ENCODE assay signal across 20 cellular contexts in the genomic region with DNA sequence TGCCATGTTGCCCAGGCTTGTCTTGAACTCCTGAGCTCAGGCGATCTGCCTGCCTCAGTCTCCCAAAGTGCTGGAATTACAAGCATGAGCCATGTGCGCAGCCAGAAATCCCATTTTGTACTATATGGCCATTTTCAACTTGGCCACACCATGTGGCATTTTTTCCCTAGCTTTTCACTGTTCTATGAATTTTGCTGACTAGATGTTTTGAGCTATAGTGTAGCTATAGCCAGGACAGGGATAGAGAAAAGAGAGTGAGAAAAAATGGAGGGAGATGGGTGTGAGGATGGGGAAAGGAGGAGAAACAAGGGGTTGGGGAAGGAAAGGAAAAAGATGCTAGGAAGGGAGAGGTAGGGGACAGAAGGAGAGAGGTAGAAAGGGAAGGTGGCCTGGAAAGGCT. TPM values are rescaled to one million over a fixed set of nuclear protein-coding genes. Genes with fewer than 3 reads are reported as not detected.
DNase-seq lines count a peak whose midpoint lies in the region; ATAC-seq and TF ChIP-seq lines count a peak whose summit lies in the region.
"Had no signal": no experiment of that assay in that cellular context is flagged by ENCODE, and none has a peak within 500 bp of the region (broad histone marks: within the 10 kb centered on the region; RNA-seq: fewer than 3 reads in every experiment).

No MANE protein-coding gene starts in this region.

- H3K36me3 ChIP-seq in suprapubic skin (peaks cover 62% of the 10 kb centered on the region), esophagus squamous epithelium (peaks cover 0 to 91% (median 3%) of the 10 kb centered on the region in 3 donors)

- TF ChIP-seq POLR2A in suprapubic skin (IDR thresholded peaks at IDR 0.05) = no peak
- TF ChIP-seq POLR2A in esophagus squamous epithelium (IDR thresholded peaks at IDR 0.05) = no peak

- H3K4me1 Mint-ChIP-seq in activated naive CD8-positive, alpha-beta T cell (ENCODE audit: low read depth) = no peaks in the 10 kb centered on the region
- peaks cover 2% of the 10 kb centered on the region for H3K4me1 Mint-ChIP-seq in activated naive CD8-positive, alpha-beta T cell treated with anti-CD3 and anti-CD28 coated beads for 36 hours
- no peaks in the 10 kb centered on the region for H3K4me1 Mint-ChIP-seq in WTC11
- H3K4me1 Mint-ChIP-seq in mesothelial cell of epicardium = no peaks in the 10 kb centered on the region
- H3K4me1 Mint-ChIP-seq: CD8-positive, alpha-beta memory T cell had no signal

- WGBS in suprapubic skin = 100% methylated on average over 2 of the region's 2 CpGs
- 95 to 100% methylated on average over 2 of the region's 2 CpGs for WGBS in esophagus squamous epithelium, 2 donors

- H3K9me3 Mint-ChIP-seq in activated naive CD8-positive, alpha-beta T cell (ENCODE audit: low read depth) = no peaks in the 10 kb centered on the region
- H3K9me3 Mint-ChIP-seq in activated naive CD8-positive, alpha-beta T cell treated with anti-CD3 and anti-CD28 coated beads for 36 hours = no peaks in the 10 kb centered on the region
- peaks cover 14% of the 10 kb centered on the region for H3K9me3 Mint-ChIP-seq in WTC11
- H3K9me3 Mint-ChIP-seq in mesothelial cell of epicardium = peaks cover 10% of the 10 kb centered on the region
- H3K9me3 Mint-ChIP-seq: CD8-positive, alpha-beta memory T cell had no signal

- no peak overlapping the region for H3K4me3 ChIP-seq in suprapubic skin
- no peak overlapping the region for H3K4me3 ChIP-seq in esophagus squamous epithelium
- H3K4me3 ChIP-seq: MG63 had no signal

- H3K4me1 ChIP-seq in suprapubic skin = no peaks in the 10 kb centered on the region
- no peaks in the 10 kb centered on the region for H3K4me1 ChIP-seq in esophagus squamous epithelium

- H3K27ac Mint-ChIP-seq in activated naive CD8-positive, alpha-beta T cell = peak overlapping the region; percentile 28
- H3K27ac Mint-ChIP-seq in activated naive CD8-positive, alpha-beta T cell treated with anti-CD3 and anti-CD28 coated beads for 36 hours = no peak overlapping the region
- H3K27ac Mint-ChIP-seq in WTC11 (peak overlapping the region; percentile 10; the same call in 1 of the 2 replicates), mesothelial cell of epicardium (peak overlapping the region; percentile 51)

- TF ChIP-seq EP300 in suprapubic skin (IDR thresholded peaks at IDR 0.05) = no peak

- DNase-seq in activated naive CD8-positive, alpha-beta T cell treated with anti-CD3 and anti-CD28 coated beads for 36 hours = no peak
- DNase-seq in WTC11 (ENCODE audit: low spot score) (no peak), mesothelial cell of epicardium (ENCODE audit: low spot score in 2 of 2, unreplicated experiment in 2 of 2) (no peak), NCI-H1417 treated with DMSO at 0.1 percent for 48 hours (lab: John Stamatoyannopoulos, UW) (no peak), suprapubic skin (ENCODE audit: low spot score in 2 of 2) (no peak), esophagus squamous epithelium (lab: John Stamatoyannopoulos, UW) (no peak)
- DNase-seq: AML-193; CD8-positive, alpha-beta memory T cell; GF-D8; MG63; NCI-H1092 treated with DMSO at 0.1 percent for 48 hours; NCI-H1930; NCI-H2171 treated with DMSO at 0.1 percent for 48 hours; NCI-H510A; NCI-H82 had no signal

- H3K27me3 Mint-ChIP-seq in activated naive CD8-positive, alpha-beta T cell = no peaks in the 10 kb centered on the region
- H3K27me3 Mint-ChIP-seq in activated naive CD8-positive, alpha-beta T cell treated with anti-CD3 and anti-CD28 coated beads for 36 hours = no peaks in the 10 kb centered on the region
- H3K27me3 Mint-ChIP-seq in WTC11 (ENCODE audit: low read depth) = no peaks in the 10 kb centered on the region
- H3K27me3 Mint-ChIP-seq in mesothelial cell of epicardium (ENCODE audit: low read depth) = no peaks in the 10 kb centered on the region
- H3K27me3 Mint-ChIP-seq: CD8-positive, alpha-beta memory T cell had no signal

- no peak overlapping the region for H3K4me3 Mint-ChIP-seq in activated naive CD8-positive, alpha-beta T cell
- no peak overlapping the region for H3K4me3 Mint-ChIP-seq in activated naive CD8-positive, alpha-beta T cell treated with anti-CD3 and anti-CD28 coated beads for 36 hours
- H3K4me3 Mint-ChIP-seq in WTC11 (no peak overlapping the region), mesothelial cell of epicardium (no peak overlapping the region)
- H3K4me3 Mint-ChIP-seq: CD8-positive, alpha-beta memory T cell had no signal

- intact Hi-C loops in esophagus squamous epithelium (cut with DNase I) = no loop called here

- TF ChIP-seq CTCF in WTC11 (IDR thresholded peaks at IDR 0.05) (no peak), mesothelial cell of epicardium (IDR thresholded peaks at IDR 0.05; ENCODE audit: unreplicated experiment) (no peak), suprapubic skin (IDR thresholded peaks at IDR 0.05) (no peak), esophagus squamous epithelium (IDR thresholded peaks at IDR 0.05) (no peak)

- ATAC-seq in WTC11 = no peak
- ATAC-seq: Panc1, Right ventricle myocardium inferior had no signal

- H3K9me3 ChIP-seq in suprapubic skin = no peaks in the 10 kb centered on the region
- H3K9me3 ChIP-seq in esophagus squamous epithelium = no peaks in the 10 kb centered on the region
- H3K9me3 ChIP-seq: MG63 had no signal

- H3K27me3 ChIP-seq in suprapubic skin (no peaks in the 10 kb centered on the region), esophagus squamous epithelium (no peaks in the 10 kb centered on the region)
- H3K27me3 ChIP-seq: MG63 had no signal

- H3K27ac ChIP-seq in suprapubic skin = no peak overlapping the region
- H3K27ac ChIP-seq in esophagus squamous epithelium = no peak overlapping the region
- H3K27ac ChIP-seq: HL-60, KMS-11 had no signal

- H3K36me3 Mint-ChIP-seq in activated naive CD8-positive, alpha-beta T cell = peaks cover 23% of the 10 kb centered on the region
- peaks cover 36% of the 10 kb centered on the region for H3K36me3 Mint-ChIP-seq in activated naive CD8-positive, alpha-beta T cell treated with anti-CD3 and anti-CD28 coated beads for 36 hours
- H3K36me3 Mint-ChIP-seq in WTC11 (peaks cover 55% of the 10 kb centered on the region), mesothelial cell of epicardium (peaks cover 48% of the 10 kb centered on the region)

- CTCF ChIA-PET in WTC11 (lab: Charles Lee) = no interaction called here

- POLR2A ChIA-PET in WTC11 (lab: Charles Lee) = no interaction called here

TF ChIP-seq in WTC11, 78 proteins besides CTCF, POLR2A, EP300 and RAD21 (continues in another document):
- TF ChIP-seq JUN (CRISPR knock-in tag; IDR thresholded peaks at IDR 0.05) (no peak), RELA (CRISPR knock-in tag; IDR thresholded peaks at IDR 0.05; ENCODE audit: borderline replicate concordance) (no peak), MYBL2 (CRISPR knock-in tag; IDR thresholded peaks at IDR 0.05) (no peak), MAX (CRISPR knock-in tag; IDR thresholded peaks at IDR 0.05) (no peak), ZNF121 (CRISPR knock-in tag; IDR thresholded peaks at IDR 0.05) (no peak), ETV6 (CRISPR knock-in tag; IDR thresholded peaks at IDR 0.05) (no peak), IRF2 (CRISPR knock-in tag; IDR thresholded peaks at IDR 0.05; ENCODE audit: borderline replicate concordance, low read depth) (no peak)
- TF ChIP-seq, protein P1, sequence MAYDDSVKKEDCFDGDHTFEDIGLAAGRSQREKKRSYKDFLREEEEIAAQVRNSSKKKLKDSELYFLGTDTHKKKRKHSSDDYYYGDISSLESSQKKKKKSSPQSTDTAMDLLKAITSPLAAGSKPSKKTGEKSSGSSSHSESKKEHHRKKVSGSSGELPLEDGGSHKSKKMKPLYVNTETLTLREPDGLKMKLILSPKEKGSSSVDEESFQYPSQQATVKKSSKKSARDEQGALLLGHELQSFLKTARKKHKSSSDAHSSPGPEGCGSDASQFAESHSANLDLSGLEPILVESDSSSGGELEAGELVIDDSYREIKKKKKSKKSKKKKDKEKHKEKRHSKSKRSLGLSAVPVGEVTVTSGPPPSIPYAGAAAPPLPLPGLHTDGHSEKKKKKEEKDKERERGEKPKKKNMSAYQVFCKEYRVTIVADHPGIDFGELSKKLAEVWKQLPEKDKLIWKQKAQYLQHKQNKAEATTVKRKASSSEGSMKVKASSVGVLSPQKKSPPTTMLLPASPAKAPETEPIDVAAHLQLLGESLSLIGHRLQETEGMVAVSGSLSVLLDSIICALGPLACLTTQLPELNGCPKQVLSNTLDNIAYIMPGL (CRISPR knock-in tag; IDR thresholded peaks at IDR 0.05) = no peak
- TF ChIP-seq, protein P2, sequence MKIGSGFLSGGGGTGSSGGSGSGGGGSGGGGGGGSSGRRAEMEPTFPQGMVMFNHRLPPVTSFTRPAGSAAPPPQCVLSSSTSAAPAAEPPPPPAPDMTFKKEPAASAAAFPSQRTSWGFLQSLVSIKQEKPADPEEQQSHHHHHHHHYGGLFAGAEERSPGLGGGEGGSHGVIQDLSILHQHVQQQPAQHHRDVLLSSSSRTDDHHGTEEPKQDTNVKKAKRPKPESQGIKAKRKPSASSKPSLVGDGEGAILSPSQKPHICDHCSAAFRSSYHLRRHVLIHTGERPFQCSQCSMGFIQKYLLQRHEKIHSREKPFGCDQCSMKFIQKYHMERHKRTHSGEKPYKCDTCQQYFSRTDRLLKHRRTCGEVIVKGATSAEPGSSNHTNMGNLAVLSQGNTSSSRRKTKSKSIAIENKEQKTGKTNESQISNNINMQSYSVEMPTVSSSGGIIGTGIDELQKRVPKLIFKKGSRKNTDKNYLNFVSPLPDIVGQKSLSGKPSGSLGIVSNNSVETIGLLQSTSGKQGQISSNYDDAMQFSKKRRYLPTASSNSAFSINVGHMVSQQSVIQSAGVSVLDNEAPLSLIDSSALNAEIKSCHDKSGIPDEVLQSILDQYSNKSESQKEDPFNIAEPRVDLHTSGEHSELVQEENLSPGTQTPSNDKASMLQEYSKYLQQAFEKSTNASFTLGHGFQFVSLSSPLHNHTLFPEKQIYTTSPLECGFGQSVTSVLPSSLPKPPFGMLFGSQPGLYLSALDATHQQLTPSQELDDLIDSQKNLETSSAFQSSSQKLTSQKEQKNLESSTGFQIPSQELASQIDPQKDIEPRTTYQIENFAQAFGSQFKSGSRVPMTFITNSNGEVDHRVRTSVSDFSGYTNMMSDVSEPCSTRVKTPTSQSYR (CRISPR knock-in tag; IDR thresholded peaks at IDR 0.05) = no peak

RNA-seq across cellular contexts. Expression of gene DMXL1, which starts 46.4 kb away (rescaled TPM):
- 10 to 100 TPM; 22.1 to 25.1 TPM for total RNA-seq in activated naive CD8-positive, alpha-beta T cell treated with anti-CD3 and anti-CD28 coated beads for 36 hours
- 40.6 to 44.0 TPM (median 43.7 TPM) in 3 replicates for total RNA-seq in WTC11 (2021)
- 68.6 to 75.2 TPM (median 74.9 TPM) in 3 replicates for total RNA-seq in mesothelial cell of epicardium
- 10 to 100 TPM; 38.8 to 79.1 (median 47.9) TPM for total RNA-seq in suprapubic skin
- 10 to 100 TPM; 25.9 to 50.9 (median 30.9) TPM for total RNA-seq in esophagus squamous epithelium
